ENCODE assay signal across 12 cellular contexts in genomic region chr10:117216028-117216427, GRCh38. TPM values are rescaled to one million over a fixed set of nuclear protein-coding genes. Genes with fewer than 3 reads are reported as not detected.
DNase-seq lines count a peak whose midpoint lies in the region; ATAC-seq, FAIRE-seq and TF ChIP-seq lines count a peak whose summit lies in the region.
"Had no signal": no experiment of that assay in that cellular context is flagged by ENCODE, and none has a peak within 500 bp of the region (broad histone marks: within the 10 kb centered on the region; RNA-seq: fewer than 3 reads in every experiment).

No MANE protein-coding gene starts in this region.

- H3K27me3 Mint-ChIP-seq in CD4-positive, CD25-positive, alpha-beta regulatory T cell = peaks cover 30% of the 10 kb centered on the region

- H2BK5ac ChIP-seq in H1 (ENCODE audit: low read depth, low read length) = no peak overlapping the region

- H2AFZ ChIP-seq in H1 (ENCODE audit: low read length) = peak overlapping the region; percentile 71; the same call in 1 of the 2 replicates
- H2AFZ ChIP-seq in osteoblast (ENCODE audit: low read length) = peak overlapping the region; percentile 74

- TF ChIP-seq EP300 in H1 (IDR thresholded peaks at IDR 0.05; ENCODE audit: borderline replicate concordance in 1 of 2, low read depth in 2 of 2, low read length in 2 of 2) = no peak
- no peak for TF ChIP-seq EP300 in gastroesophageal sphincter (IDR thresholded peaks at IDR 0.05)

- H4K20me1 ChIP-seq in H1 (replicated peaks in 1 of 2; ENCODE audit: control insufficient read depth in 1 of 2, insufficient read depth in 2 of 2, low read length in 2 of 2) (peaks cover 0 to 1% of the 10 kb centered on the region in 2 experiments), osteoblast (ENCODE audit: insufficient read depth, low read length) (no peaks in the 10 kb centered on the region)

- CTCF ChIA-PET in H1 (lab: Charles Lee; ENCODE audit: partially characterized antibody) = interaction anchor here (0.6 to 8.7 kb wide), 57 partner anchors 9 to 601 kb away, joined by 3 to 118 read pairs (median 6); partner anchors contain the start of gene KCNK18

- H3K79me2 ChIP-seq in H1 (ENCODE audit: control insufficient read depth in 1 of 2, insufficient read depth in 2 of 2, low read length in 2 of 2) (no peaks in the 10 kb centered on the region), osteoblast (ENCODE audit: insufficient read depth, low read length) (no peaks in the 10 kb centered on the region)

- no peak overlapping the region for H3K4ac ChIP-seq in H1 (replicated peaks; ENCODE audit: insufficient read length, low read depth, low read length)

- H2BK12ac ChIP-seq in H1 (ENCODE audit: low read depth, low read length) = peak overlapping the region; percentile 46; the same call in 1 of the 2 replicates

- no peak overlapping the region for H2BK20ac ChIP-seq in H1 (ENCODE audit: low read length)

- FAIRE-seq in H1 (lab: Jason Lieb, UNC) = no peak

- H4K91ac ChIP-seq in H1 (replicated peaks; ENCODE audit: insufficient read length, low read length) = no peak overlapping the region

- no peak overlapping the region for H3K18ac ChIP-seq in H1 (ENCODE audit: extremely low read depth, low read length)

- H2AK5ac ChIP-seq in H1 (ENCODE audit: low read depth, low read length) = no peak overlapping the region

- TF ChIP-seq POLR2A in H1 (IDR thresholded peaks at IDR 0.05; ENCODE audit: control extremely low read depth in 1 of 2, low read depth in 2 of 2, low read length in 2 of 2) = no peak
- TF ChIP-seq POLR2A in gastroesophageal sphincter (IDR thresholded peaks at IDR 0.05) = no peak

- H3K4me2 ChIP-seq in H1 (ENCODE audit: insufficient read depth in 1 of 2, low read depth in 2 of 2, low read length in 2 of 2) (peak overlapping the region; percentile 72 to 100), osteoblast (ENCODE audit: insufficient read depth, low read length) (peak overlapping the region; percentile 96)

- no peak overlapping the region for H3K56ac ChIP-seq in H1 (replicated peaks; ENCODE audit: insufficient read length, low read depth, low read length)

- H3K4me3 ChIP-seq in CD4-positive, CD25-positive, alpha-beta regulatory T cell (ENCODE audit: low read depth, low read length) = no peak overlapping the region
- peak overlapping the region; percentile 48 for H3K4me3 ChIP-seq in Jurkat, Clone E6-1 (ENCODE audit: low read length)
- H3K4me3 ChIP-seq in H1 (ENCODE audit: extremely low read depth in 1 of 4, insufficient read depth in 2 of 4, low read depth in 3 of 4, low read length in 4 of 4) (peak overlapping the region in 2 of 4 experiments; percentile 64 to 81; a peak in 4 of 8 replicates), osteoblast (ENCODE audit: insufficient read depth, low read length) (peak overlapping the region; percentile 70), gastroesophageal sphincter (peak overlapping the region in 1 of 2 donors; percentile 50)

- H4K8ac ChIP-seq in H1 (ENCODE audit: extremely low read depth, insufficient read depth, low read length) = peak overlapping the region; percentile 83

- H3K27ac ChIP-seq in CD4-positive, CD25-positive, alpha-beta regulatory T cell (ENCODE audit: insufficient read depth, low read length, poor library complexity, severe bottlenecking) = no peak overlapping the region
- H3K27ac ChIP-seq in H1 (ENCODE audit: low read depth, low read length) (no peak overlapping the region), osteoblast (ENCODE audit: low read depth, low read length) (no peak overlapping the region), gastroesophageal sphincter (no peak overlapping the region)

- H3K4me3 Mint-ChIP-seq in CD4-positive, CD25-positive, alpha-beta regulatory T cell = peak overlapping the region in 3 of 4 donors; percentile 41 to 73 (median 41)

- no peaks in the 10 kb centered on the region for H3K79me1 ChIP-seq in H1 (ENCODE audit: low read depth, low read length)

- no peak overlapping the region for H2BK15ac ChIP-seq in H1 (ENCODE audit: low read length)

- no peaks in the 10 kb centered on the region for H3K36me3 ChIP-seq in CD4-positive, CD25-positive, alpha-beta regulatory T cell (ENCODE audit: control insufficient read depth, insufficient read depth, low read length)
- H3K36me3 ChIP-seq in H1 (ENCODE audit: control insufficient read depth in 2 of 4, insufficient read depth in 4 of 4, low read length in 3 of 4) (no peaks in the 10 kb centered on the region), osteoblast (ENCODE audit: insufficient read depth, low read length) (no peaks in the 10 kb centered on the region), gastroesophageal sphincter (no peaks in the 10 kb centered on the region)

- WGBS in H1 (ENCODE audit: extremely low coverage in 1 of 2, insufficient coverage in 1 of 2, insufficient read length in 1 of 2, insufficient replicate concordance in 2 of 2, low coverage in 1 of 2, low lambda C conversion rate in 2 of 2, missing lambda C conversion rate in 1 of 2), 2 experiments = 78% methylated on average over 15 of the region's 15 CpGs; no CpG with 5 or more reads in 1 of the 2 experiments
- WGBS in gastroesophageal sphincter (ENCODE audit: low coverage in 1 of 2), 2 donors = no CpG with 5 or more reads among the region's 15 CpGs

- DNase-seq in CD4-positive, CD25-positive, alpha-beta regulatory T cell = no peak
- DNase-seq in Jurkat, Clone E6-1 (ENCODE audit: low read depth, low spot score) = no peak
- DNase-seq in H1 (ENCODE audit: low read depth in 1 of 2, low spot score in 2 of 2) (no peak), osteoblast (ENCODE audit: insufficient read length, low spot score, missing footprints) (no peak), C1 segment of cervical spinal cord (lab: John Stamatoyannopoulos, UW) (no peak), COLO829 (ENCODE audit: low spot score) (no peak)
- DNase-seq: NCI-H2029 had no signal

- no peaks in the 10 kb centered on the region for H3K9me3 ChIP-seq in CD4-positive, CD25-positive, alpha-beta regulatory T cell (ENCODE audit: control insufficient read depth in 2 of 2, low read length in 2 of 2)
- H3K9me3 ChIP-seq in H1 (ENCODE audit: insufficient read depth in 2 of 2, low read depth in 1 of 2, low read length in 1 of 2) (peaks cover 0 to 3% of the 10 kb centered on the region in 2 experiments; a peak in 1 of 4 replicates), osteoblast (ENCODE audit: low read depth, low read length) (no peaks in the 10 kb centered on the region), gastroesophageal sphincter (peaks cover 0 to 26% (median 0%) of the 10 kb centered on the region in 3 donors)

- H3K23ac ChIP-seq in H1 (ENCODE audit: insufficient read length) = no peak overlapping the region

- ATAC-seq in CD4-positive, CD25-positive, alpha-beta regulatory T cell (ENCODE audit: low read depth in 2 of 2) = no peak
- ATAC-seq in gastroesophageal sphincter = no peak

- H3K9me3 Mint-ChIP-seq in CD4-positive, CD25-positive, alpha-beta regulatory T cell = peaks cover 0 to 11% (median 6%) of the 10 kb centered on the region in 7 donors

- POLR2A ChIA-PET in H1 (lab: Charles Lee; ENCODE audit: partially characterized antibody) = interaction anchor here (1.5 to 1.6 kb wide), 2 partner anchors 8 to 93 kb away, joined by 3 read pairs; no protein-coding TSS in a partner anchor

- H3K4me1 ChIP-seq in CD4-positive, CD25-positive, alpha-beta regulatory T cell (ENCODE audit: control insufficient read depth, insufficient read depth, low read length, poor library complexity, severe bottlenecking) = peaks cover 14% of the 10 kb centered on the region
- H3K4me1 ChIP-seq in H1 (replicated peaks in 1 of 4; ENCODE audit: control insufficient read depth in 3 of 4, insufficient read depth in 4 of 4, low read length in 3 of 4) (peaks cover 0 to 6% (median 5%) of the 10 kb centered on the region in 4 experiments; a peak in 5 of 7 replicates), osteoblast (ENCODE audit: insufficient read depth, low read length) (peaks cover 5% of the 10 kb centered on the region), gastroesophageal sphincter (peaks cover 0 to 16% (median 10%) of the 10 kb centered on the region in 3 donors)

- no peak overlapping the region for H3K9ac ChIP-seq in H1 (replicated peaks in 1 of 4; ENCODE audit: extremely low read depth in 1 of 4, low read depth in 3 of 4, low read length in 3 of 4)

- H2BK120ac ChIP-seq in H1 (replicated peaks; ENCODE audit: low read depth, low read length) = no peak overlapping the region

- H3K23me2 ChIP-seq in H1 (ENCODE audit: low read depth, low read length) = peaks cover 6% of the 10 kb centered on the region

- TF ChIP-seq RAD21 in H1 (IDR thresholded peaks at IDR 0.05 in 1 of 2, conservative IDR thresholded peaks at IDR 0.05 in 1 of 2; ENCODE audit: low read depth in 2 of 2, low read length in 2 of 2) = no peak

- no peak overlapping the region for H4K5ac ChIP-seq in H1 (ENCODE audit: insufficient read length, low read depth, low read length)

- H3K36me3 Mint-ChIP-seq in CD4-positive, CD25-positive, alpha-beta regulatory T cell = no peaks in the 10 kb centered on the region

- H3K27ac Mint-ChIP-seq in CD4-positive, CD25-positive, alpha-beta regulatory T cell = peak overlapping the region in 1 of 3 donors; percentile 89
- H3K27ac Mint-ChIP-seq: IgD-negative memory B cell had no signal

- no peak overlapping the region for H3K14ac ChIP-seq in H1 (ENCODE audit: insufficient read length)

- no peak for TF ChIP-seq CTCF in H1 (IDR thresholded peaks at IDR 0.05; ENCODE audit: control extremely low read depth in 1 of 3, insufficient read depth in 1 of 3, low read depth in 1 of 3, low read length in 3 of 3)
- TF ChIP-seq CTCF in osteoblast (IDR thresholded peaks at IDR 0.05; ENCODE audit: extremely low read depth, low read depth, low read length) = no peak
- no peak for TF ChIP-seq CTCF in gastroesophageal sphincter (IDR thresholded peaks at IDR 0.05)

- no peaks in the 10 kb centered on the region for H3K27me3 ChIP-seq in CD4-positive, CD25-positive, alpha-beta regulatory T cell (ENCODE audit: control insufficient read depth, insufficient read depth, low read length)
- H3K27me3 ChIP-seq in H1 (replicated peaks in 1 of 4; ENCODE audit: control insufficient read depth in 3 of 4, extremely low read depth in 1 of 4, insufficient read depth in 3 of 4, low read length in 3 of 4) = peaks cover 7 to 29% (median 25%) of the 10 kb centered on the region in 4 experiments
- peaks cover 23% of the 10 kb centered on the region for H3K27me3 ChIP-seq in osteoblast (ENCODE audit: insufficient read depth, low read length)
- peaks cover 77% of the 10 kb centered on the region for H3K27me3 ChIP-seq in gastroesophageal sphincter

- peaks cover 0 to 6% (median 0%) of the 10 kb centered on the region in 4 donors for H3K4me1 Mint-ChIP-seq in CD4-positive, CD25-positive, alpha-beta regulatory T cell

RNA-seq across cellular contexts. Expression of gene KCNK18, which starts 18.7 kb away (rescaled TPM):
- total RNA-seq in CD4-positive, CD25-positive, alpha-beta regulatory T cell = not detected
- polyA plus RNA-seq in CD4-positive, CD25-positive, alpha-beta regulatory T cell = not detected
- polyA plus RNA-seq in Jurkat, Clone E6-1 (2012; ENCODE audit: insufficient read depth, insufficient read length) = not detected
- total RNA-seq in H1 (2021; fragmentation: NEBNext Ultra II Directional; extraction: Animal tissue kit (Norgen Biotek cat#: 25700)) = not detected in 2 replicates
- polyA plus RNA-seq in H1 (2011; rRNA removed) = not detected in 2 replicates
- polyA plus RNA-seq in H1 (2011; cell fraction: cytosol; rRNA removed) = not detected
- polyA plus RNA-seq in H1 (2011; cell fraction: nucleus; rRNA removed) = not detected
- polyA plus RNA-seq in H1 (2012, experiment 1 of 2) = not detected in 4 replicates
- polyA plus RNA-seq in H1 (2012, experiment 2 of 2) = not detected
- polyA plus RNA-seq in H1 (2013, experiment 1 of 2) = not detected
- not detected for polyA plus RNA-seq in H1 (2013, experiment 2 of 2)
- not detected in 2 replicates for polyA minus RNA-seq in H1 (2011; rRNA and poly(A)+ RNA removed)
- not detected for polyA minus RNA-seq in H1 (2011; cell fraction: cytosol; rRNA and poly(A)+ RNA removed)
- polyA minus RNA-seq in H1 (2011; cell fraction: nucleus; rRNA and poly(A)+ RNA removed) = not detected
- total RNA-seq in osteoblast (not detected in 2 replicates), gastroesophageal sphincter (not detected)
- total RNA-seq: cerebellum, liver, urinary bladder had no signal
- polyA plus RNA-seq: IgD-negative memory B cell, liver, urinary bladder had no signal

RNA-seq across cellular contexts. Expression of gene SLC18A2, which starts 24.9 kb away (rescaled TPM):
- 0.25 TPM for total RNA-seq in CD4-positive, CD25-positive, alpha-beta regulatory T cell
- under 1 TPM in 3 of 4 donors, not detected in 1; 0.09 to 0.17 (median 0.14) TPM for polyA plus RNA-seq in CD4-positive, CD25-positive, alpha-beta regulatory T cell
- polyA plus RNA-seq in Jurkat, Clone E6-1 (2012; ENCODE audit: insufficient read depth, insufficient read length) = 3.5 TPM
- 6.7 and 7.0 TPM in 2 replicates for total RNA-seq in H1 (2021; fragmentation: NEBNext Ultra II Directional; extraction: Animal tissue kit (Norgen Biotek cat#: 25700))
- 5.2 and 6.5 TPM in 2 replicates for polyA plus RNA-seq in H1 (2011; rRNA removed)
- 5.9 TPM for polyA plus RNA-seq in H1 (2011; cell fraction: cytosol; rRNA removed)
- polyA plus RNA-seq in H1 (2011; cell fraction: nucleus; rRNA removed) = 11.2 TPM
- 4.8 to 5.6 TPM (median 5.3 TPM) in 4 replicates for polyA plus RNA-seq in H1 (2012, experiment 1 of 2)
- 0.92 TPM for polyA plus RNA-seq in H1 (2012, experiment 2 of 2)
- polyA plus RNA-seq in H1 (2013, experiment 1 of 2) = 8.1 TPM
- polyA plus RNA-seq in H1 (2013, experiment 2 of 2) = 8.1 TPM
- polyA minus RNA-seq in H1 (2011; rRNA and poly(A)+ RNA removed) = 11.4 and 15.2 TPM in 2 replicates
- polyA minus RNA-seq in H1 (2011; cell fraction: cytosol; rRNA and poly(A)+ RNA removed) = 3.7 TPM
- polyA minus RNA-seq in H1 (2011; cell fraction: nucleus; rRNA and poly(A)+ RNA removed) = 5.7 TPM
- total RNA-seq in osteoblast (under 0.01 TPM in 1 of 2 replicates, not detected in the other), gastroesophageal sphincter (1 to 10 TPM in 1 of 4 donors, under 1 TPM in 3; 0.82 to 1.9 (median 0.89) TPM)
